ENCODE assay signal across 24 cellular contexts in genomic region chr9:89797255-89797654, GRCh38.
"Had no signal": no experiment of that assay in that cellular context is flagged by ENCODE, and none has a peak within 500 bp of the region (broad histone marks: within the 10 kb centered on the region; RNA-seq: fewer than 3 reads in every experiment).

No MANE protein-coding gene starts in this region.

- H3K4me3 ChIP-seq: cardiac muscle cell, SK-N-MC had no signal

- FAIRE-seq: astrocyte had no signal

- H3K36me3 ChIP-seq: cardiac muscle cell had no signal

- H3K27ac Mint-ChIP-seq: activated CD4-positive, alpha-beta memory T cell treated with anti-CD3 and anti-CD28 coated beads, Interleukin-2, amount 10 ng/mL, durations not matched to agents 7 days and 5 days; activated naive CD8-positive, alpha-beta T cell had no signal

- H3K27me3 ChIP-seq: cardiac muscle cell had no signal

- H3K4me1 Mint-ChIP-seq: activated CD4-positive, alpha-beta memory T cell treated with anti-CD3 and anti-CD28 coated beads, Interleukin-2, amount 10 ng/mL, durations not matched to agents 7 days and 5 days had no signal

- H3K4me3 Mint-ChIP-seq: activated CD4-positive, alpha-beta memory T cell treated with anti-CD3 and anti-CD28 coated beads, Interleukin-2, amount 10 ng/mL, durations not matched to agents 7 days and 5 days; activated naive CD8-positive, alpha-beta T cell; brain had no signal

- H3K36me3 Mint-ChIP-seq: activated naive CD8-positive, alpha-beta T cell; brain had no signal

- DNase-seq: activated CD4-positive, alpha-beta memory T cell treated with anti-CD3 and anti-CD28 coated beads, Interleukin-2, amount 10 ng/mL, durations not matched to agents 7 days and 5 days; activated CD4-positive, alpha-beta T cell treated with anti-CD3 and anti-CD28 coated beads, Interleukin-2, amount 50 U/mL, for 1 hour; activated CD4-positive, CD25-positive, alpha-beta regulatory T cell; activated effector memory CD4-positive, alpha-beta T cell treated with Interleukin-2 at 50 U/mL for 16 hours; activated naive CD4-positive, alpha-beta T cell; activated T-cell treated with anti-CD3 and anti-CD28 coated beads for 4 hours; amygdala; Karpas-422; MM.1S; NCI-H1105; NCI-H1436; NCI-H187; NCI-H2081; NK-92 treated with Interleukin-12 subunit alpha and Interleukin-12 subunit beta, amount 100 ng/mL, for 24 hours; OCI-M1; RPMI8226; T-helper 1 cell had no signal

- ATAC-seq: Panc1, Right ventricle myocardium inferior had no signal

- H3K9me3 Mint-ChIP-seq: activated CD4-positive, alpha-beta memory T cell treated with anti-CD3 and anti-CD28 coated beads, Interleukin-2, amount 10 ng/mL, durations not matched to agents 7 days and 5 days had no signal
